Comparison of ENCODE assay signal across 8 cellular contexts in genomic region chr6:113936093-113936934, GRCh38. TPM values are rescaled to one million over a fixed set of nuclear protein-coding genes. Genes with fewer than 3 reads are reported as not detected.
A peak's percentile ranks its signal among the peaks of the same experiment; 100 is the strongest.
DNase-seq lines count a peak whose midpoint lies in the region; ATAC-seq and TF ChIP-seq lines count a peak whose summit lies in the region.

No MANE protein-coding gene starts in this region.

- H3K36me3 ChIP-seq in WERI-Rb-1 (peaks cover 39% of the 10 kb centered on the region), heart left ventricle (peaks cover 0 to 45% (median 26%) of the 10 kb centered on the region in 9 donors)

- TF ChIP-seq POLR2A in heart left ventricle (IDR thresholded peaks at IDR 0.05) = no peak

- peak; percentile 39 for TF ChIP-seq CTCF in WERI-Rb-1 (IDR thresholded peaks at IDR 0.05; ENCODE audit: low read depth, low read length)
- peak; percentile 60 to 87 (median 78) for TF ChIP-seq CTCF in heart left ventricle (IDR thresholded peaks at IDR 0.05)
- TF ChIP-seq CTCF in retinal pigment epithelial cell (conservative IDR thresholded peaks at IDR 0.05; ENCODE audit: low read depth, low read length) = peak; percentile 81

- 86 to 90% (median 88%) methylated on average over 6 of the region's 6 CpGs for WGBS in heart left ventricle, 4 donors

- H3K4me3 ChIP-seq in WERI-Rb-1 (ENCODE audit: low read depth, low read length) = no peak overlapping the region
- H3K4me3 ChIP-seq in heart left ventricle = no peak overlapping the region
- no peak overlapping the region for H3K4me3 ChIP-seq in retinal pigment epithelial cell (ENCODE audit: low read length)

- in situ Hi-C loops in Caki2 (cut with HindIII; ENCODE audit: low pct_unique_long_range_greater_than_20kb, low sequenced_read_pairs) = no loop called here

- peak; percentile 82 for ATAC-seq in HG03108 (IDR thresholded peaks at IDR 0.05; ENCODE audit: unreplicated experiment)
- ATAC-seq in heart left ventricle = peak in 1 of 4 donors; percentile 64

- H3K27ac ChIP-seq in WERI-Rb-1 = no peak overlapping the region
- no peak overlapping the region for H3K27ac ChIP-seq in heart left ventricle

- peak; percentile 55 for DNase-seq in Caki2 (ENCODE audit: low read depth)
- peak; percentile 12 for DNase-seq in GM19238 (ENCODE audit: insufficient read length, low spot score)
- DNase-seq in NCI-H2107 (lab: John Stamatoyannopoulos, UW) = peak; percentile 6
- DNase-seq in WERI-Rb-1 = no peak
- no peak for DNase-seq in heart left ventricle
- DNase-seq in retinal pigment epithelial cell (ENCODE audit: low read depth) = no peak
- DNase-seq in activated gamma-delta T cell (lab: John Stamatoyannopoulos, UW) = no peak

- H3K4me1 ChIP-seq in heart left ventricle = peaks cover 0 to 6% (median 0%) of the 10 kb centered on the region in 12 donors

- H3K27me3 ChIP-seq in WERI-Rb-1 (ENCODE audit: insufficient read depth, low read depth, severe bottlenecking) = no peaks in the 10 kb centered on the region
- H3K27me3 ChIP-seq in heart left ventricle = no peaks in the 10 kb centered on the region

- intact Hi-C loops in heart left ventricle (cut with DNase I) = loop anchor here in 3 of 10 donors (10.0 kb wide), 2 partner anchors 1152 to 1602 kb away; no protein-coding TSS in a partner anchor

- H3K9me3 ChIP-seq in WERI-Rb-1 (ENCODE audit: severe bottlenecking) = no peaks in the 10 kb centered on the region
- no peaks in the 10 kb centered on the region for H3K9me3 ChIP-seq in heart left ventricle

RNA-seq across cellular contexts. Expression of gene HDAC2, which starts 34.6 kb away (rescaled TPM):
- 109 and 133 TPM in 2 replicates for total RNA-seq in Caki2 (2014; rRNA removed; shearing (Covaris generic); ENCODE audit: low replicate concordance)
- 10 to 100 TPM; 18.3 to 59.6 (median 48.0) TPM for total RNA-seq in heart left ventricle
- 10 to 100 TPM; 26.9 to 64.7 TPM for polyA plus RNA-seq in heart left ventricle

Comparison
In these comparisons a context has a peak if more than half of its experiments do, and no peak if none do; other contexts are left out.
1. DNase-seq: peak in Caki2 (single experiment), GM19238 (single experiment) and NCI-H2107 (single experiment); none in WERI-Rb-1 (single experiment), heart left ventricle (0 of 5), retinal pigment epithelial cell (single experiment) and activated gamma-delta T cell (single experiment).
2. Peak in every context shown above with its lines, with median percentiles within 50 percentile points of each other: CTCF ChIP-seq.